ENCODE assay signal across 8 cellular contexts in genomic region chr19:12696366-12697335, GRCh38. TPM values are rescaled to one million over a fixed set of nuclear protein-coding genes. Genes with fewer than 3 reads are reported as not detected.
DNase-seq lines count a peak whose midpoint lies in the region; ATAC-seq, FAIRE-seq and TF ChIP-seq lines count a peak whose summit lies in the region.

FBXW9 (minus strand) TSS chr19:12696631; CDS start chr19:12696581, 50 bp downstream.

- H3K9ac ChIP-seq in astrocyte (ENCODE audit: low read length): peak within 1 kb of the TSS; percentile 86
- no peak within 1 kb of the TSS for H3K9ac ChIP-seq in rectal smooth muscle tissue (ENCODE audit: low read length)

- no peaks in the 10 kb centered on the region for H3K27me3 ChIP-seq in astrocyte (ENCODE audit: insufficient read depth, low read length)
- H3K27me3 ChIP-seq in rectal smooth muscle tissue (ENCODE audit: control insufficient read depth, insufficient read depth, low read length): no peaks in the 10 kb centered on the region
- H3K27me3 ChIP-seq in vagina: no peaks in the 10 kb centered on the region

- peaks cover 2% of the 10 kb centered on the region for H4K20me1 ChIP-seq in astrocyte (ENCODE audit: insufficient read depth, low read length)

- peak within 1 kb of the TSS; percentile 87 for H3K4me3 Mint-ChIP-seq in astrocyte (ENCODE audit: unreplicated experiment)

- H3K36me3 Mint-ChIP-seq in astrocyte (ENCODE audit: low read depth, unreplicated experiment): peaks cover 6% of the 10 kb centered on the region

- TF ChIP-seq CTCF in astrocyte (IDR thresholded peaks at IDR 0.05; ENCODE audit: insufficient read depth, low read depth, low read length) (no peak), vagina (IDR thresholded peaks at IDR 0.05) (no peak)

- peaks cover 5% of the 10 kb centered on the region for H3K4me1 Mint-ChIP-seq in astrocyte (ENCODE audit: low read depth, unreplicated experiment)

- no peaks in the 10 kb centered on the region for H3K9me3 Mint-ChIP-seq in astrocyte (ENCODE audit: unreplicated experiment)

- H3K4me2 ChIP-seq in astrocyte (ENCODE audit: low read length): peak within 1 kb of the TSS; percentile 88

- H3K9me3 ChIP-seq in astrocyte (ENCODE audit: insufficient read depth, low read depth, low read length) (no peaks in the 10 kb centered on the region), vagina (no peaks in the 10 kb centered on the region)

- DNase-seq in GM12892 (ENCODE audit: insufficient read length) (peak; percentile 99), NCI-H2029 treated with DMSO at 0.1 percent for 48 hours (lab: John Stamatoyannopoulos, UW) (peak; percentile 67), T-helper 9 cell (peak; percentile 99), astrocyte (ENCODE audit: low read depth) (peak; percentile 90), hepatic stellate cell (ENCODE audit: low spot score) (peak; percentile 97), vagina (ENCODE audit: extremely low spot score in 2 of 2) (peak in 1 of 2 donors; percentile 95)

- H3K27me3 Mint-ChIP-seq in astrocyte (ENCODE audit: low read depth, unreplicated experiment): no peaks in the 10 kb centered on the region

- intact Hi-C loops in vagina (cut with DNase I): no loop called here

- H3K27ac Mint-ChIP-seq in astrocyte (ENCODE audit: unreplicated experiment): peak within 1 kb of the TSS; percentile 90

- FAIRE-seq in GM12892 (lab: Jason Lieb, UNC) (peak; percentile 94), astrocyte (lab: Jason Lieb, UNC) (no peak)

- H3K4me3 ChIP-seq in astrocyte (ENCODE audit: insufficient read depth, low read depth, low read length) (peak within 1 kb of the TSS; percentile 86), rectal smooth muscle tissue (ENCODE audit: low read length) (peak within 1 kb of the TSS; percentile 97), vagina (peak within 1 kb of the TSS; percentile 66 to 78)

- H3K36me3 ChIP-seq in astrocyte (ENCODE audit: insufficient read depth, low read length) (peaks cover 13% of the 10 kb centered on the region), rectal smooth muscle tissue (ENCODE audit: control insufficient read depth, insufficient read depth, low read length) (peaks cover 15% of the 10 kb centered on the region), vagina (peaks cover 0 to 15% of the 10 kb centered on the region in 2 donors)

- peak; percentile 86 for TF ChIP-seq POLR2A in GM12892 (IDR thresholded peaks at IDR 0.05; ENCODE audit: low read depth, low read length)
- no peak for TF ChIP-seq POLR2A in vagina (IDR thresholded peaks at IDR 0.05)

- ATAC-seq in HG02885 (IDR thresholded peaks at IDR 0.05; ENCODE audit: poor library complexity, unreplicated experiment): peak; percentile 78

- H3K4me1 ChIP-seq in astrocyte (ENCODE audit: insufficient read depth, low read length) (peaks cover 15% of the 10 kb centered on the region), rectal smooth muscle tissue (ENCODE audit: control insufficient read depth, insufficient read depth, low read length) (peaks cover 6% of the 10 kb centered on the region), vagina (peaks cover 26% of the 10 kb centered on the region)

- peaks cover 3% of the 10 kb centered on the region for H3K79me2 ChIP-seq in astrocyte (ENCODE audit: insufficient read depth, low read length)

- peak within 1 kb of the TSS; percentile 91 for H2AFZ ChIP-seq in astrocyte (ENCODE audit: low read depth, low read length)

- H3K27ac ChIP-seq in astrocyte (ENCODE audit: low read depth, low read length) (peak within 1 kb of the TSS; percentile 22), rectal smooth muscle tissue (ENCODE audit: low read depth, low read length) (peak within 1 kb of the TSS; percentile 90), vagina (peak within 1 kb of the TSS; percentile 80)

RNA-seq across cellular contexts. Expression of gene FBXW9, which starts in this region (rescaled TPM):
- polyA plus RNA-seq in GM12892 (2012; ENCODE audit: missing spikeins): 3.7 TPM
- total RNA-seq in astrocyte: 9.9 and 11.6 TPM in 2 replicates
- total RNA-seq in vagina: 5.6 TPM

Comparison
In these comparisons a context has a peak if more than half of its experiments do, and no peak if none do; other contexts are left out.
1. H3K27ac ChIP-seq: peak in every context shown above with its lines; median percentile 90 in rectal smooth muscle tissue; 80 in vagina; 22 in astrocyte.